26 cellular contexts compared by ENCODE assay signal in genomic region chr6:155041781-155042279, GRCh38. TPM values are rescaled to one million over a fixed set of nuclear protein-coding genes. Genes with fewer than 3 reads are reported as not detected.
DNase-seq lines count a peak whose midpoint lies in the region; ATAC-seq and TF ChIP-seq lines count a peak whose summit lies in the region.
"Had no signal": no experiment of that assay in that cellular context is flagged by ENCODE, and none has a peak within 500 bp of the region (broad histone marks: within the 10 kb centered on the region; RNA-seq: fewer than 3 reads in every experiment).

No MANE protein-coding gene starts in this region.

- H3K27ac ChIP-seq in left lung (no peak overlapping the region), testis (no peak overlapping the region)
- H3K27ac ChIP-seq: esophagus squamous epithelium, neutrophil, Peyer's patch, SJCRH30, transverse colon had no signal

- no peaks in the 10 kb centered on the region for H3K36me3 Mint-ChIP-seq in brain
- H3K36me3 Mint-ChIP-seq: IgD-negative memory B cell had no signal

- no peaks in the 10 kb centered on the region for H3K36me3 ChIP-seq in left lung
- H3K36me3 ChIP-seq in testis (ENCODE audit: low read depth, missing control alignments) = no peaks in the 10 kb centered on the region
- no peaks in the 10 kb centered on the region for H3K36me3 ChIP-seq in mucosa of descending colon (ENCODE audit: low read depth)
- H3K36me3 ChIP-seq: esophagus squamous epithelium, neutrophil, Peyer's patch, SJCRH30, transverse colon had no signal

- no peaks in the 10 kb centered on the region for H3K27me3 Mint-ChIP-seq in brain
- H3K27me3 Mint-ChIP-seq: B cell had no signal

- no peak overlapping the region for H3K4me3 ChIP-seq in left lung
- H3K4me3 ChIP-seq in testis = no peak overlapping the region
- H3K4me3 ChIP-seq in mucosa of descending colon = no peak overlapping the region
- H3K4me3 ChIP-seq: esophagus squamous epithelium, Peyer's patch, SJCRH30, transverse colon had no signal

- H3K9me3 Mint-ChIP-seq in brain = peaks cover 0 to 2% (median 0%) of the 10 kb centered on the region in 5 experiments

- H3K9me3 ChIP-seq in left lung (no peaks in the 10 kb centered on the region), testis (no peaks in the 10 kb centered on the region), mucosa of descending colon (no peaks in the 10 kb centered on the region)
- H3K9me3 ChIP-seq: esophagus squamous epithelium, neutrophil, Peyer's patch, SJCRH30, transverse colon had no signal

- H3K27me3 ChIP-seq in left lung (no peaks in the 10 kb centered on the region), testis (no peaks in the 10 kb centered on the region)
- H3K27me3 ChIP-seq: esophagus squamous epithelium, neutrophil, Peyer's patch, SJCRH30, transverse colon had no signal

- H3K4me1 ChIP-seq in left lung = peaks cover 0 to 4% of the 10 kb centered on the region in 2 donors
- H3K4me1 ChIP-seq in testis = no peaks in the 10 kb centered on the region
- H3K4me1 ChIP-seq in mucosa of descending colon (ENCODE audit: low read depth) = no peaks in the 10 kb centered on the region
- H3K4me1 ChIP-seq: SJCRH30, transverse colon had no signal

- TF ChIP-seq CTCF in brain (conservative IDR thresholded peaks at IDR 0.05) (no peak), left lung (IDR thresholded peaks at IDR 0.05) (no peak), testis (IDR thresholded peaks at IDR 0.05) (no peak), mucosa of descending colon (IDR thresholded peaks at IDR 0.05) (no peak)

- peak; percentile 13 for DNase-seq in DMS79 treated with DMSO at 0.1 percent for 48 hours (lab: John Stamatoyannopoulos, UW)
- no peak for DNase-seq in DMS79 (lab: John Stamatoyannopoulos, UW)
- no peak for DNase-seq in left lung
- DNase-seq in testis = peak; percentile 21
- DNase-seq in AML-193 (lab: John Stamatoyannopoulos, UW) = no peak
- DNase-seq in mucosa of descending colon = no peak
- no peak for DNase-seq in AG20443 (ENCODE audit: low spot score)
- DNase-seq: 8988T; activated CD4-positive, alpha-beta T cell treated with anti-CD3 and anti-CD28 coated beads for 48 hours; activated naive CD4-positive, alpha-beta T cell treated with Interleukin-2 at 50 U/mL for 16 hours; activated T-cell treated with anti-CD3 and anti-CD28 coated beads, Interleukin-2, amount 50 U/mL, for 48 hours; aorta; esophagus squamous epithelium; left colon; NCI-H1417; NCI-H526; Peyer's patch; SJCRH30; stimulated activated CD4-positive, alpha-beta T cell treated with anti-CD3 and anti-CD28 coated beads, Interleukin-4, amount 100 ng/mL, for 24 hours; stimulated activated naive CD8-positive, alpha-beta T cell treated with anti-CD3 and anti-CD28 coated beads, Interleukin-15, Interleukin-2, amounts not matched to agents 100 U/mL and 50 U/mL, for 24 hours; T-helper 1 cell; transverse colon had no signal

- peak overlapping the region in 1 of 5 experiments; percentile 55 for H3K4me3 Mint-ChIP-seq in brain
- H3K4me3 Mint-ChIP-seq: B cell, IgD-negative memory B cell had no signal

- no peak for TF ChIP-seq POLR2A in testis (IDR thresholded peaks at IDR 0.05)

- peaks cover 38% of the 10 kb centered on the region for H3K4me1 Mint-ChIP-seq in brain
- H3K4me1 Mint-ChIP-seq: B cell, IgD-negative memory B cell had no signal

- intact Hi-C loops in left lung (cut with DNase I) = no loop called here
- intact Hi-C loops in testis (cut with DNase I; ENCODE audit: low total_unique reads) = no loop called here
- intact Hi-C loops in mucosa of descending colon (cut with DNase I, micrococcal nuclease) = no loop called here

- H3K27ac Mint-ChIP-seq in brain = peak overlapping the region; percentile 17 to 75 (median 59)
- H3K27ac Mint-ChIP-seq: B cell, IgD-negative memory B cell had no signal

- 51 to 68% methylated on average over 9 to 11 of the region's 11 CpGs for WGBS in testis, 2 donors

- ATAC-seq in left lung = peak; percentile 12
- no peak for ATAC-seq in mucosa of descending colon
- ATAC-seq: left colon; stimulated activated naive CD8-positive, alpha-beta T cell treated with anti-CD3 and anti-CD28 coated beads, Interleukin-15, Interleukin-2, amounts not matched to agents 100 U/mL and 50 U/mL, for 24 hours had no signal

RNA-seq across cellular contexts. Expression of gene TIAM2, which starts 46.7 kb away (rescaled TPM):
- polyA plus RNA-seq in brain (ENCODE audit: insufficient read depth, low read depth, low replicate concordance) = 10.6 TPM
- total RNA-seq in left lung = 1 to 10 TPM; 6.9 to 7.8 TPM
- 10 to 100 TPM; 22.7 to 38.0 TPM for total RNA-seq in testis
- polyA plus RNA-seq in testis (ENCODE audit: insufficient read depth, low read depth, low replicate concordance) = 43.8 TPM
- total RNA-seq in mucosa of descending colon = 10 to 100 TPM in 1 of 3 donors, 1 to 10 TPM in 2; 4.2 to 12.2 (median 9.8) TPM

Comparison
In these comparisons a context has a peak if more than half of its experiments do, and no peak if none do; other contexts are left out.
1. DNase-seq: peak in DMS79 treated with DMSO at 0.1 percent for 48 hours (single experiment) and testis (single experiment); none in DMS79 (single experiment), left lung (0 of 2), AML-193 (0 of 2), mucosa of descending colon (0 of 3) and AG20443 (single experiment).